Comparison of ENCODE assay signal across 22 cellular contexts in genomic region chr20:57808266-57808866, GRCh38.
"Had no signal": no experiment of that assay in that cellular context is flagged by ENCODE, and none has a peak within 500 bp of the region (broad histone marks: within the 10 kb centered on the region; RNA-seq: fewer than 3 reads in every experiment).

No MANE protein-coding gene starts in this region.

- H3K9me3 ChIP-seq: left lung, right atrium auricular region, testis, transverse colon, uterus had no signal

- H3K4me1 ChIP-seq: parathyroid adenoma, testis, transverse colon, uterus had no signal

- H3K4me1 Mint-ChIP-seq: activated CD4-positive, alpha-beta T cell treated with anti-CD3 and anti-CD28 coated beads for 36 hours; activated naive CD4-positive, alpha-beta T cell treated with anti-CD3 and anti-CD28 coated beads, Interleukin-2, amount 10 ng/mL, durations not matched to agents 7 days and 5 days; naive thymus-derived CD4-positive, alpha-beta T cell; T-cell had no signal

- H3K27me3 Mint-ChIP-seq: activated CD4-positive, alpha-beta T cell treated with anti-CD3 and anti-CD28 coated beads for 36 hours had no signal

- H3K4me3 ChIP-seq: left lung, right atrium auricular region, testis, transverse colon, uterus had no signal

- H3K27ac ChIP-seq: brain microvascular endothelial cell, left lung, parathyroid adenoma, right atrium auricular region, testis, transverse colon had no signal

- DNase-seq: activated CD4-positive, alpha-beta T cell treated with anti-CD3 and anti-CD28 coated beads for 36 hours; activated CD4-positive, alpha-beta T cell treated with anti-CD3 and anti-CD28 coated beads, Interleukin-2, amount 50 U/mL, for 4 hours; activated CD4-positive, CD25-positive, alpha-beta regulatory T cell; activated effector memory CD4-positive, alpha-beta T cell treated with anti-CD3 and anti-CD28 coated beads, Interleukin-2, amount 50 U/mL, for 16 hours; activated naive CD4-positive, alpha-beta T cell treated with anti-CD3 and anti-CD28 coated beads, Interleukin-2, amount 10 ng/mL, durations not matched to agents 7 days and 5 days; amniotic stem cell; brain microvascular endothelial cell; foreskin fibroblast; head of caudate nucleus; hypothalamus; left lung; midbrain; naive thymus-derived CD4-positive, alpha-beta T cell; nucleus accumbens; stimulated activated naive CD4-positive, alpha-beta T cell; T-cell; testis; transverse colon had no signal

- H3K36me3 Mint-ChIP-seq: activated naive CD4-positive, alpha-beta T cell treated with anti-CD3 and anti-CD28 coated beads, Interleukin-2, amount 10 ng/mL, durations not matched to agents 7 days and 5 days; naive thymus-derived CD4-positive, alpha-beta T cell; T-cell had no signal

- H3K36me3 ChIP-seq: brain microvascular endothelial cell, left lung, right atrium auricular region, transverse colon, uterus had no signal

- ATAC-seq: activated CD4-positive, alpha-beta T cell treated with anti-CD3 and anti-CD28 coated beads for 36 hours; T-cell had no signal

- H3K4me3 Mint-ChIP-seq: activated CD4-positive, alpha-beta T cell treated with anti-CD3 and anti-CD28 coated beads for 36 hours; activated naive CD4-positive, alpha-beta T cell treated with anti-CD3 and anti-CD28 coated beads, Interleukin-2, amount 10 ng/mL, durations not matched to agents 7 days and 5 days; naive thymus-derived CD4-positive, alpha-beta T cell; T-cell; T-helper 2 cell treated with Interferon-gamma antibody and Interleukin-4, amounts not matched to agents 5 μg/mL and 100 μg/mL, for 36 hours had no signal

- H3K27ac Mint-ChIP-seq: activated CD4-positive, alpha-beta T cell treated with anti-CD3 and anti-CD28 coated beads for 36 hours; activated naive CD4-positive, alpha-beta T cell treated with anti-CD3 and anti-CD28 coated beads, Interleukin-2, amount 10 ng/mL, durations not matched to agents 7 days and 5 days; naive thymus-derived CD4-positive, alpha-beta T cell; T-cell; T-helper 2 cell treated with Interferon-gamma antibody and Interleukin-4, amounts not matched to agents 5 μg/mL and 100 μg/mL, for 36 hours had no signal

- H3K9me3 Mint-ChIP-seq: activated naive CD4-positive, alpha-beta T cell treated with anti-CD3 and anti-CD28 coated beads, Interleukin-2, amount 10 ng/mL, durations not matched to agents 7 days and 5 days; T-cell; T-helper 2 cell treated with Interferon-gamma antibody and Interleukin-4, amounts not matched to agents 5 μg/mL and 100 μg/mL, for 36 hours had no signal

- H3K27me3 ChIP-seq: brain microvascular endothelial cell, left lung, right atrium auricular region, testis, transverse colon, uterus had no signal
